In genomic region chr1:171877711-171878110, GRCh38 we compare ENCODE assay signal across 11 cellular contexts. TPM values are rescaled to one million over a fixed set of nuclear protein-coding genes. Genes with fewer than 3 reads are reported as not detected.
DNase-seq lines count a peak whose midpoint lies in the region; ATAC-seq, FAIRE-seq and TF ChIP-seq lines count a peak whose summit lies in the region.
"Had no signal": no experiment of that assay in that cellular context is flagged by ENCODE, and none has a peak within 500 bp of the region (broad histone marks: within the 10 kb centered on the region; RNA-seq: fewer than 3 reads in every experiment).

No MANE protein-coding gene starts in this region.

- no peak overlapping the region for H3K27ac ChIP-seq in astrocyte (ENCODE audit: low read depth, low read length)
- H3K27ac ChIP-seq: testis had no signal

- H3K79me2 ChIP-seq in astrocyte (ENCODE audit: insufficient read depth, low read length): no peaks in the 10 kb centered on the region

- DNase-seq in AG20443 (ENCODE audit: low spot score) (peak; percentile 16), astrocyte (ENCODE audit: low read depth) (peak; percentile 67), cortex of kidney (lab: John Stamatoyannopoulos, UW) (no peak), midbrain (lab: John Stamatoyannopoulos, UW) (no peak), chondrocyte (ENCODE audit: low spot score) (no peak), cerebellar cortex (ENCODE audit: low spot score) (no peak)
- DNase-seq: naive thymus-derived CD4-positive, alpha-beta T cell; stimulated activated CD4-positive, alpha-beta T cell treated with anti-CD3 and anti-CD28 coated beads, Interleukin-1b, Interleukin-23, amount 100 ng/mL, for 48 hours; testis had no signal

- no peaks in the 10 kb centered on the region for H3K4me1 ChIP-seq in astrocyte (ENCODE audit: insufficient read depth, low read length)
- H3K4me1 ChIP-seq: testis had no signal

- no peaks in the 10 kb centered on the region for H3K27me3 ChIP-seq in astrocyte (ENCODE audit: insufficient read depth, low read length)
- H3K27me3 ChIP-seq: testis had no signal

- H4K20me1 ChIP-seq in astrocyte (ENCODE audit: insufficient read depth, low read length): no peaks in the 10 kb centered on the region

- ATAC-seq in GM18870 (IDR thresholded peaks at IDR 0.05; ENCODE audit: unreplicated experiment): peak; percentile 81
- peak; percentile 90 for ATAC-seq in HG03103 (IDR thresholded peaks at IDR 0.05; ENCODE audit: low read depth, unreplicated experiment)
- ATAC-seq: naive thymus-derived CD4-positive, alpha-beta T cell had no signal

- H3K4me3 ChIP-seq in astrocyte (ENCODE audit: insufficient read depth, low read depth, low read length): no peak overlapping the region
- H3K4me3 ChIP-seq: testis had no signal

- H3K4me2 ChIP-seq in astrocyte (ENCODE audit: low read length): no peak overlapping the region

- H3K27ac Mint-ChIP-seq in astrocyte (ENCODE audit: unreplicated experiment): no peak overlapping the region
- no peak overlapping the region for H3K27ac Mint-ChIP-seq in chondrocyte (ENCODE audit: unreplicated experiment)
- H3K27ac Mint-ChIP-seq: naive thymus-derived CD4-positive, alpha-beta T cell had no signal

- H3K36me3 Mint-ChIP-seq in astrocyte (ENCODE audit: low read depth, unreplicated experiment) (no peaks in the 10 kb centered on the region), chondrocyte (ENCODE audit: low read depth) (no peaks in the 10 kb centered on the region)
- H3K36me3 Mint-ChIP-seq: naive thymus-derived CD4-positive, alpha-beta T cell had no signal

- H3K9me3 Mint-ChIP-seq in astrocyte (ENCODE audit: unreplicated experiment) (no peaks in the 10 kb centered on the region), chondrocyte (ENCODE audit: low read depth) (no peaks in the 10 kb centered on the region)
- H3K9me3 Mint-ChIP-seq: naive thymus-derived CD4-positive, alpha-beta T cell had no signal

- H2AFZ ChIP-seq in astrocyte (ENCODE audit: low read depth, low read length): no peak overlapping the region

- FAIRE-seq in astrocyte (lab: Jason Lieb, UNC): no peak

- H3K9ac ChIP-seq in astrocyte (ENCODE audit: low read length): no peak overlapping the region

- H3K4me1 Mint-ChIP-seq in astrocyte (ENCODE audit: low read depth, unreplicated experiment) (peaks cover 24% of the 10 kb centered on the region), chondrocyte (ENCODE audit: low read depth) (no peaks in the 10 kb centered on the region)
- H3K4me1 Mint-ChIP-seq: naive thymus-derived CD4-positive, alpha-beta T cell had no signal

- H3K36me3 ChIP-seq in astrocyte (ENCODE audit: insufficient read depth, low read length): no peaks in the 10 kb centered on the region

- H3K9me3 ChIP-seq in astrocyte (ENCODE audit: insufficient read depth, low read depth, low read length): no peaks in the 10 kb centered on the region
- H3K9me3 ChIP-seq: testis had no signal

- TF ChIP-seq CTCF in astrocyte (IDR thresholded peaks at IDR 0.05; ENCODE audit: insufficient read depth, low read depth, low read length): no peak
- TF ChIP-seq CTCF in chondrocyte (IDR thresholded peaks at IDR 0.05): no peak

- H3K4me3 Mint-ChIP-seq in astrocyte (ENCODE audit: unreplicated experiment) (no peak overlapping the region), chondrocyte (ENCODE audit: unreplicated experiment) (no peak overlapping the region)
- H3K4me3 Mint-ChIP-seq: naive thymus-derived CD4-positive, alpha-beta T cell had no signal

- H3K27me3 Mint-ChIP-seq in astrocyte (ENCODE audit: low read depth, unreplicated experiment): no peaks in the 10 kb centered on the region
- no peaks in the 10 kb centered on the region for H3K27me3 Mint-ChIP-seq in chondrocyte (ENCODE audit: low read depth)

RNA-seq across cellular contexts. Expression of gene DNM3, which starts 36.4 kb away (rescaled TPM):
- total RNA-seq in astrocyte (4.7 and 6.5 TPM in 2 replicates), chondrocyte (11.7 to 23.7 TPM (median 12.4 TPM) in 3 replicates)

Comparison
In these comparisons a context has a peak if more than half of its experiments do, and no peak if none do; other contexts are left out.
1. DNase-seq: peak in AG20443 (single experiment) and astrocyte (single experiment); none in cortex of kidney (single experiment), midbrain (single experiment), chondrocyte (single experiment) and cerebellar cortex (single experiment).